Comparison of ENCODE assay signal across 21 cellular contexts in the genomic region with DNA sequence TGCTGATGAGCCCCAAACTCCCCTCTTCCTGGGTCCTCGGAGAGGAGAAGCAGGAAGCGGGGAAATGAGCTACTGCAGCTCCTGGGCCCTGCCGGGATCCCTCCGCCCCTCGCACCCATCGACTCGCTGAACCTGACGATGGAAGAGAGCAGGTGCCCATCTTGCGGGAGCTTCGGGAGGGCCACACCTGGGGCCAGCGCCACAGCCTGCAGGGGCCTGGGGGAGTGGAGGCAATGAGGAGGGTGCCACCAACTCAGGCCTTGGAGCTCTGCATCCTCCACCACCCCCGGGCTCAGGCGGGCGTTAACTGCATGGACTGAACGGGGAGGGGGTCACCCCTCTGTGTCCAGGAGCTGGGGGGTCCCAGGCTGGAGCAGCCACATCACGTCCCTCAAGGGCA. TPM values are rescaled to one million over a fixed set of nuclear protein-coding genes. Genes with fewer than 3 reads are reported as not detected.
DNase-seq lines count a peak whose midpoint lies in the region; ATAC-seq, FAIRE-seq and TF ChIP-seq lines count a peak whose summit lies in the region.
"Had no signal": no experiment of that assay in that cellular context is flagged by ENCODE, and none has a peak within 500 bp of the region (broad histone marks: within the 10 kb centered on the region; RNA-seq: fewer than 3 reads in every experiment).

No MANE protein-coding gene starts in this region.

- peaks cover 29% of the 10 kb centered on the region for H3K79me1 ChIP-seq in H1 (ENCODE audit: low read depth, low read length)

- no peak overlapping the region for H3K4me3 ChIP-seq in HepG2 (replicated peaks in 1 of 3; ENCODE audit: insufficient read depth in 1 of 3, low read depth in 2 of 3, low read length in 3 of 3)
- no peak overlapping the region for H3K4me3 ChIP-seq in right lobe of liver
- H3K4me3 ChIP-seq in H1 (ENCODE audit: extremely low read depth in 1 of 4, insufficient read depth in 2 of 4, low read depth in 3 of 4, low read length in 4 of 4), result no peak overlapping the region
- H3K4me3 ChIP-seq: GM23338, HAP-1 had no signal

- FAIRE-seq in HepG2 (lab: Jason Lieb, UNC) (no peak), H1 (lab: Jason Lieb, UNC) (no peak)
- FAIRE-seq: A204.1, G401.6, H54 had no signal

- no peak overlapping the region for H2BK5ac ChIP-seq in H1 (ENCODE audit: low read depth, low read length)

- DNase-seq in HepG2 (ENCODE audit: low spot score) (no peak), right lobe of liver (no peak), RWPE1 (ENCODE audit: low spot score) (no peak), H1 (ENCODE audit: low read depth in 1 of 2, low spot score in 2 of 2) (no peak), Kasumi-1 (lab: John Stamatoyannopoulos, UW) (no peak)
- DNase-seq in stimulated activated naive B cell treated with anti-CD40 and anti-IgM and Interleukin-4, amounts not matched to agents 10 μg/mL and 1 μg/mL and 100 μg/mL, for 72 hours, result no peak
- DNase-seq in activated CD8-positive, alpha-beta T cell treated with anti-CD3 and anti-CD28 coated beads for 36 hours, result no peak
- DNase-seq in stimulated activated CD4-positive, alpha-beta T cell treated with anti-CD3 and anti-CD28 coated beads, Interleukin-4, amount 100 ng/mL, for 4 hours, result no peak
- DNase-seq: C1 segment of cervical spinal cord; Calu3; CD4-positive, alpha-beta memory T cell; COR-L47; DND-41; HFFc6 had no signal

- no peak overlapping the region for H2BK15ac ChIP-seq in H1 (ENCODE audit: low read length)

- no TSS peak for BruUV-seq in HepG2 (replicated peaks; lab: Mats Ljungman, UMichigan)

- POLR2A ChIA-PET in HepG2 (lab: Yijun Ruan, JAX) (no interaction called here), RWPE1 (lab: Yijun Ruan, JAX; ENCODE audit: low non-redundant PET) (interaction anchor here (0.5 kb wide), 1 partner anchor 38 kb away, joined by 4 read pairs; no protein-coding TSS in a partner anchor), H1 (lab: Charles Lee; ENCODE audit: partially characterized antibody) (interaction anchor here (0.6 to 5.8 kb wide), 10 partner anchors 9 to 215 kb away, joined by 3 to 25 read pairs (median 4); no protein-coding TSS in a partner anchor)
- POLR2A ChIA-PET in activated CD8-positive, alpha-beta T cell treated with anti-CD3 and anti-CD28 coated beads for 36 hours (lab: Charles Lee), result interaction anchor here (1.3 kb wide), 1 partner anchor 9 kb away, joined by 5 read pairs; a partner anchor contains a TSS

- no peaks in the 10 kb centered on the region for H3K27me3 Mint-ChIP-seq in stimulated activated naive B cell treated with anti-CD40 and anti-IgM and Interleukin-4, amounts not matched to agents 10 μg/mL and 1 μg/mL and 100 μg/mL, for 72 hours
- H3K27me3 Mint-ChIP-seq in activated CD8-positive, alpha-beta T cell treated with anti-CD3 and anti-CD28 coated beads for 36 hours, result no peaks in the 10 kb centered on the region
- H3K27me3 Mint-ChIP-seq: B cell; CD4-positive, alpha-beta memory T cell had no signal

- H2AFZ ChIP-seq in HepG2 (ENCODE audit: low read length) (no peak overlapping the region), H1 (ENCODE audit: low read length) (no peak overlapping the region)
- H2AFZ ChIP-seq: GM23338 had no signal

- H2BK120ac ChIP-seq in H1 (replicated peaks; ENCODE audit: low read depth, low read length), result no peak overlapping the region

- CTCF ChIA-PET in HepG2 (lab: Yijun Ruan, JAX; ENCODE audit: low intra/inter-chr PET ratio, low total read pairs), result no interaction called here
- CTCF ChIA-PET in RWPE1 (lab: Yijun Ruan, JAX), result interaction anchor here (0.6 to 1.2 kb wide), 2 partner anchors 193 to 956 kb away, joined by 3 read pairs; no protein-coding TSS in a partner anchor
- CTCF ChIA-PET in H1 (lab: Charles Lee; ENCODE audit: partially characterized antibody), result interaction anchor here (1.0 to 1.8 kb wide), 3 partner anchors 12 to 124 kb away, joined by 3 to 6 read pairs (median 5); no protein-coding TSS in a partner anchor
- CTCF ChIA-PET in activated CD8-positive, alpha-beta T cell treated with anti-CD3 and anti-CD28 coated beads for 36 hours (lab: Charles Lee), result no interaction called here

- H3K79me2 ChIP-seq in HepG2 (ENCODE audit: insufficient read depth, low read length) (no peaks in the 10 kb centered on the region), H1 (ENCODE audit: control insufficient read depth in 1 of 2, insufficient read depth in 2 of 2, low read length in 2 of 2) (peaks cover 0 to 77% of the 10 kb centered on the region in 2 experiments; a peak in 3 of 4 replicates)

- no peak overlapping the region for H3K4me3 Mint-ChIP-seq in stimulated activated naive B cell treated with anti-CD40 and anti-IgM and Interleukin-4, amounts not matched to agents 10 μg/mL and 1 μg/mL and 100 μg/mL, for 72 hours
- no peak overlapping the region for H3K4me3 Mint-ChIP-seq in activated CD8-positive, alpha-beta T cell treated with anti-CD3 and anti-CD28 coated beads for 36 hours
- H3K4me3 Mint-ChIP-seq: B cell; CD4-positive, alpha-beta memory T cell; GM23338; HFFc6 had no signal

- no peak for TF ChIP-seq CTCF in HepG2 (CRISPR knock-in tag; IDR thresholded peaks at IDR 0.05)
- TF ChIP-seq CTCF in right lobe of liver (IDR thresholded peaks at IDR 0.05), result no peak
- TF ChIP-seq CTCF in RWPE1 (conservative IDR thresholded peaks at IDR 0.05; ENCODE audit: low read depth), result no peak
- no peak for TF ChIP-seq CTCF in H1 (IDR thresholded peaks at IDR 0.05; ENCODE audit: control extremely low read depth in 1 of 3, insufficient read depth in 1 of 3, low read depth in 1 of 3, low read length in 3 of 3)
- no peak for TF ChIP-seq CTCF in activated CD8-positive, alpha-beta T cell treated with anti-CD3 and anti-CD28 coated beads for 36 hours (IDR thresholded peaks at IDR 0.05)

- H3K4ac ChIP-seq in H1 (replicated peaks; ENCODE audit: insufficient read length, low read depth, low read length), result no peak overlapping the region

- 96% methylated on average over 15 of the region's 16 CpGs for WGBS in HepG2 (ENCODE audit: low lambda C conversion rate)
- 100% methylated on average over 2 of the region's 16 CpGs for WGBS in right lobe of liver (ENCODE audit: insufficient coverage, low coverage, low lambda C conversion rate, missing lambda C conversion rate)
- WGBS in H1 (ENCODE audit: extremely low coverage in 1 of 2, insufficient coverage in 1 of 2, insufficient read length in 1 of 2, insufficient replicate concordance in 2 of 2, low coverage in 1 of 2, low lambda C conversion rate in 2 of 2, missing lambda C conversion rate in 1 of 2), 2 experiments, result 95% methylated on average over 15 of the region's 16 CpGs; no CpG with 5 or more reads in 1 of the 2 experiments

- no peak overlapping the region for H3K18ac ChIP-seq in H1 (ENCODE audit: extremely low read depth, low read length)

- no peak overlapping the region for H4K5ac ChIP-seq in H1 (ENCODE audit: insufficient read length, low read depth, low read length)

- H3K4me1 Mint-ChIP-seq in stimulated activated naive B cell treated with anti-CD40 and anti-IgM and Interleukin-4, amounts not matched to agents 10 μg/mL and 1 μg/mL and 100 μg/mL, for 72 hours, result peaks cover 31 to 59% of the 10 kb centered on the region in 2 donors
- peaks cover 3% of the 10 kb centered on the region for H3K4me1 Mint-ChIP-seq in activated CD8-positive, alpha-beta T cell treated with anti-CD3 and anti-CD28 coated beads for 36 hours (ENCODE audit: low read depth)

- peak overlapping the region; percentile 60; the same call in 1 of the 2 replicates for H4K8ac ChIP-seq in H1 (ENCODE audit: extremely low read depth, insufficient read depth, low read length)

- intact Hi-C loops in HepG2 (cut with micrococcal nuclease; ENCODE audit: unreplicated experiment) (no loop called here), right lobe of liver (cut with DNase I) (no loop called here)
- intact Hi-C loops in activated CD8-positive, alpha-beta T cell treated with anti-CD3 and anti-CD28 coated beads for 36 hours (cut with micrococcal nuclease), result no loop called here

- no peak overlapping the region for H2BK20ac ChIP-seq in H1 (ENCODE audit: low read length)

- in situ Hi-C loops in HepG2 (cut with HindIII; ENCODE audit: extremely low pct_ligation_motif_present, low pct_unique_long_range_greater_than_20kb), result no loop called here

- H4K91ac ChIP-seq in H1 (replicated peaks; ENCODE audit: insufficient read length, low read length), result no peak overlapping the region

- TF ChIP-seq RAD21 in HepG2 (CRISPR knock-in tag; IDR thresholded peaks at IDR 0.05) (no peak), H1 (IDR thresholded peaks at IDR 0.05 in 1 of 2, conservative IDR thresholded peaks at IDR 0.05 in 1 of 2; ENCODE audit: low read depth in 2 of 2, low read length in 2 of 2) (no peak)

- TF ChIP-seq EP300 in HepG2 (IDR thresholded peaks at IDR 0.05; ENCODE audit: low read depth in 2 of 2, low read length in 2 of 2) (no peak), HepG2 (CRISPR knock-in tag; IDR thresholded peaks at IDR 0.05; ENCODE audit: borderline replicate concordance) (no peak), H1 (IDR thresholded peaks at IDR 0.05; ENCODE audit: borderline replicate concordance in 1 of 2, low read depth in 2 of 2, low read length in 2 of 2) (no peak)

- peaks cover 38 to 42% of the 10 kb centered on the region in 2 donors for H3K36me3 Mint-ChIP-seq in stimulated activated naive B cell treated with anti-CD40 and anti-IgM and Interleukin-4, amounts not matched to agents 10 μg/mL and 1 μg/mL and 100 μg/mL, for 72 hours
- H3K36me3 Mint-ChIP-seq in activated CD8-positive, alpha-beta T cell treated with anti-CD3 and anti-CD28 coated beads for 36 hours (ENCODE audit: low read depth), result peaks cover 20% of the 10 kb centered on the region

- H2AK5ac ChIP-seq in H1 (ENCODE audit: low read depth, low read length), result no peak overlapping the region

- no peaks in the 10 kb centered on the region for H3K9me3 Mint-ChIP-seq in stimulated activated naive B cell treated with anti-CD40 and anti-IgM and Interleukin-4, amounts not matched to agents 10 μg/mL and 1 μg/mL and 100 μg/mL, for 72 hours
- no peaks in the 10 kb centered on the region for H3K9me3 Mint-ChIP-seq in activated CD8-positive, alpha-beta T cell treated with anti-CD3 and anti-CD28 coated beads for 36 hours
- H3K9me3 Mint-ChIP-seq: CD4-positive, alpha-beta memory T cell; GM23338; HFFc6 had no signal

- ATAC-seq in HepG2 (no peak), right lobe of liver (no peak)
- no peak for ATAC-seq in stimulated activated naive B cell treated with anti-CD40 and anti-IgM and Interleukin-4, amounts not matched to agents 10 μg/mL and 1 μg/mL and 100 μg/mL, for 72 hours (replicated peaks)
- ATAC-seq in activated CD8-positive, alpha-beta T cell treated with anti-CD3 and anti-CD28 coated beads for 36 hours, result no peak
- ATAC-seq: GM23338 had no signal

- H3K27ac Mint-ChIP-seq in stimulated activated naive B cell treated with anti-CD40 and anti-IgM and Interleukin-4, amounts not matched to agents 10 μg/mL and 1 μg/mL and 100 μg/mL, for 72 hours, result peak overlapping the region; percentile 71
- H3K27ac Mint-ChIP-seq in activated CD8-positive, alpha-beta T cell treated with anti-CD3 and anti-CD28 coated beads for 36 hours, result no peak overlapping the region
- H3K27ac Mint-ChIP-seq: B cell; CD4-positive, alpha-beta memory T cell; GM23338; HFFc6 had no signal

- TF ChIP-seq POLR2A in HepG2 (IDR thresholded peaks at IDR 0.05; ENCODE audit: insufficient read depth in 1 of 2, low read depth in 2 of 2, low read length in 2 of 2) (no peak), right lobe of liver (IDR thresholded peaks at IDR 0.05) (no peak), H1 (IDR thresholded peaks at IDR 0.05; ENCODE audit: control extremely low read depth in 1 of 2, low read depth in 2 of 2, low read length in 2 of 2) (no peak)

- H3K14ac ChIP-seq in H1 (ENCODE audit: insufficient read length), result no peak overlapping the region

- H2BK12ac ChIP-seq in H1 (ENCODE audit: low read depth, low read length), result no peak overlapping the region

- H3K27ac ChIP-seq in HepG2 (ENCODE audit: extremely low read length, insufficient read depth, low read length), result no peak overlapping the region
- no peak overlapping the region for H3K27ac ChIP-seq in right lobe of liver
- H3K27ac ChIP-seq in RWPE1, result peak overlapping the region; percentile 37
- H3K27ac ChIP-seq in H1 (ENCODE audit: low read depth, low read length), result no peak overlapping the region
- H3K27ac ChIP-seq: 22Rv1 had no signal

- H4K20me1 ChIP-seq in HepG2 (ENCODE audit: insufficient read depth, low read length) (no peaks in the 10 kb centered on the region), H1 (replicated peaks in 1 of 2; ENCODE audit: control insufficient read depth in 1 of 2, insufficient read depth in 2 of 2, low read length in 2 of 2) (peaks cover 29 to 32% of the 10 kb centered on the region in 2 experiments)

- H3K4me1 ChIP-seq in HepG2 (ENCODE audit: insufficient read depth, low read length) (no peaks in the 10 kb centered on the region), right lobe of liver (no peaks in the 10 kb centered on the region), H1 (replicated peaks in 1 of 4; ENCODE audit: control insufficient read depth in 3 of 4, insufficient read depth in 4 of 4, low read length in 3 of 4) (peaks cover 0 to 14% (median 0%) of the 10 kb centered on the region in 4 experiments; a peak in 4 of 7 replicates)
- H3K4me1 ChIP-seq: HAP-1 had no signal

- no peaks in the 10 kb centered on the region for H3K23me2 ChIP-seq in H1 (ENCODE audit: low read depth, low read length)

- H3K4me2 ChIP-seq in HepG2 (ENCODE audit: low read depth, low read length), result no peak overlapping the region
- H3K4me2 ChIP-seq in H1 (ENCODE audit: insufficient read depth in 1 of 2, low read depth in 2 of 2, low read length in 2 of 2), result no peak overlapping the region
- H3K4me2 ChIP-seq: GM23338 had no signal

- no peak overlapping the region for H3K23ac ChIP-seq in H1 (ENCODE audit: insufficient read length)

- no peak overlapping the region for H3K9ac ChIP-seq in HepG2 (ENCODE audit: insufficient read depth, low read depth, low read length)
- H3K9ac ChIP-seq in H1 (replicated peaks in 1 of 4; ENCODE audit: extremely low read depth in 1 of 4, low read depth in 3 of 4, low read length in 3 of 4), result no peak overlapping the region

- H3K9me3 ChIP-seq in HepG2 (ENCODE audit: low read length), result no peaks in the 10 kb centered on the region
- no peaks in the 10 kb centered on the region for H3K9me3 ChIP-seq in right lobe of liver
- no peaks in the 10 kb centered on the region for H3K9me3 ChIP-seq in H1 (ENCODE audit: insufficient read depth in 2 of 2, low read depth in 1 of 2, low read length in 1 of 2)
- H3K9me3 ChIP-seq: HAP-1 had no signal

- H3K36me3 ChIP-seq in HepG2 (replicated peaks in 1 of 2; ENCODE audit: control insufficient read depth in 1 of 2, insufficient read depth in 2 of 2, low read length in 2 of 2), result peaks cover 5 to 45% of the 10 kb centered on the region in 2 experiments; a peak in 4 of 5 replicates
- no peaks in the 10 kb centered on the region for H3K36me3 ChIP-seq in right lobe of liver
- peaks cover 18 to 86% (median 58%) of the 10 kb centered on the region in 4 experiments for H3K36me3 ChIP-seq in H1 (ENCODE audit: control insufficient read depth in 2 of 4, insufficient read depth in 4 of 4, low read length in 3 of 4)

- H3K27me3 ChIP-seq in HepG2 (ENCODE audit: control insufficient read depth in 1 of 2, insufficient read depth in 2 of 2, low read length in 2 of 2) (no peaks in the 10 kb centered on the region), right lobe of liver (no peaks in the 10 kb centered on the region), H1 (replicated peaks in 1 of 4; ENCODE audit: control insufficient read depth in 3 of 4, extremely low read depth in 1 of 4, insufficient read depth in 3 of 4, low read length in 3 of 4) (no peaks in the 10 kb centered on the region)

- H3K56ac ChIP-seq in H1 (replicated peaks; ENCODE audit: insufficient read length, low read depth, low read length), result no peak overlapping the region

RNA-seq across cellular contexts. Expression of a gene that starts 8.3 kb away (rescaled TPM):
- 38.0 and 53.2 TPM in 2 replicates for total RNA-seq in HepG2 (2016; rRNA removed; fragmentation: Illumina TruSeq; extraction: Trizol)
- 24.5 and 28.5 TPM in 2 replicates for total RNA-seq in HepG2 (2016; cell fraction: cytosol; rRNA removed; fragmentation: Illumina TruSeq; extraction: Trizol; ENCODE audit: low read depth)
- 29.0 and 50.0 TPM in 2 replicates for total RNA-seq in HepG2 (2016; cell fraction: insoluble cytoplasmic fraction; rRNA removed; fragmentation: Illumina TruSeq; extraction: Trizol)
- total RNA-seq in HepG2 (2016; cell fraction: membrane; rRNA removed; fragmentation: Illumina TruSeq; extraction: Trizol), result 81.6 and 83.0 TPM in 2 replicates
- 28.3 and 35.7 TPM in 2 replicates for total RNA-seq in HepG2 (2016; cell fraction: nucleus; rRNA removed; fragmentation: Illumina TruSeq; extraction: Trizol)
- 51.4 and 52.0 TPM in 2 replicates for polyA plus RNA-seq in HepG2 (2011; rRNA removed)
- 39.6 and 81.0 TPM in 2 replicates for polyA plus RNA-seq in HepG2 (2011; cell fraction: cytosol; rRNA removed)
- 168 and 260 TPM in 2 replicates for polyA plus RNA-seq in HepG2 (2011; cell fraction: nucleus; rRNA removed)
- polyA plus RNA-seq in HepG2 (2012), result 51.8 and 53.9 TPM in 2 replicates
- polyA plus RNA-seq in HepG2 (2016; cell fraction: cytosol; fragmentation: Illumina TruSeq; extraction: Trizol; ENCODE audit: low read depth), result 65.0 and 68.6 TPM in 2 replicates
- 77.8 and 91.9 TPM in 2 replicates for polyA plus RNA-seq in HepG2 (2016; cell fraction: insoluble cytoplasmic fraction; fragmentation: Illumina TruSeq; extraction: Trizol; ENCODE audit: low read depth)
- 123 and 140 TPM in 2 replicates for polyA plus RNA-seq in HepG2 (2016; cell fraction: membrane; fragmentation: Illumina TruSeq; extraction: Trizol; ENCODE audit: low read depth)
- polyA plus RNA-seq in HepG2 (2016; cell fraction: nucleus; fragmentation: Illumina TruSeq; extraction: Trizol; ENCODE audit: insufficient read depth, low read depth), result 119 and 120 TPM in 2 replicates
- 55.1 and 105 TPM in 2 replicates for polyA minus RNA-seq in HepG2 (2011; rRNA and poly(A)+ RNA removed; ENCODE audit: low replicate concordance)
- polyA minus RNA-seq in HepG2 (2011; cell fraction: cytosol; rRNA and poly(A)+ RNA removed), result 44.3 and 47.1 TPM in 2 replicates
- 17.8 and 22.5 TPM in 2 replicates for polyA minus RNA-seq in HepG2 (2011; cell fraction: nucleus; rRNA and poly(A)+ RNA removed)
- 10 to 100 TPM; 11.0 to 30.1 (median 15.9) TPM for total RNA-seq in right lobe of liver
- 340 and 348 TPM in 2 replicates for total RNA-seq in H1 (2021; fragmentation: NEBNext Ultra II Directional; extraction: Animal tissue kit (Norgen Biotek cat#: 25700))
- 241 and 471 TPM in 2 replicates for polyA plus RNA-seq in H1 (2011; rRNA removed)
- polyA plus RNA-seq in H1 (2011; cell fraction: cytosol; rRNA removed), result 271 TPM
- polyA plus RNA-seq in H1 (2011; cell fraction: nucleus; rRNA removed), result 468 TPM
- polyA plus RNA-seq in H1 (2012, experiment 1 of 2), result 258 to 276 TPM (median 262 TPM) in 4 replicates
- polyA plus RNA-seq in H1 (2012, experiment 2 of 2), result 216 TPM
- 188 TPM for polyA plus RNA-seq in H1 (2013, experiment 1 of 2)
- polyA plus RNA-seq in H1 (2013, experiment 2 of 2), result 190 TPM
- 47.7 and 78.0 TPM in 2 replicates for polyA minus RNA-seq in H1 (2011; rRNA and poly(A)+ RNA removed)
- 232 TPM for polyA minus RNA-seq in H1 (2011; cell fraction: cytosol; rRNA and poly(A)+ RNA removed)
- 124 TPM for polyA minus RNA-seq in H1 (2011; cell fraction: nucleus; rRNA and poly(A)+ RNA removed)
- 100 to 1,000 TPM; 124 to 126 TPM for total RNA-seq in activated CD8-positive, alpha-beta T cell treated with anti-CD3 and anti-CD28 coated beads for 36 hours

RNA-seq across cellular contexts. Expression of a gene that starts 38.8 kb away (rescaled TPM):
- total RNA-seq in HepG2 (2016; rRNA removed; fragmentation: Illumina TruSeq; extraction: Trizol) (214 and 216 TPM in 2 replicates), right lobe of liver (100 to 1,000 TPM in 4 of 6 experiments, 10 to 100 TPM in 2; 59.6 to 202 (median 172) TPM)
- total RNA-seq in HepG2 (2016; cell fraction: cytosol; rRNA removed; fragmentation: Illumina TruSeq; extraction: Trizol; ENCODE audit: low read depth), result 181 and 320 TPM in 2 replicates
- 205 and 210 TPM in 2 replicates for total RNA-seq in HepG2 (2016; cell fraction: insoluble cytoplasmic fraction; rRNA removed; fragmentation: Illumina TruSeq; extraction: Trizol)
- total RNA-seq in HepG2 (2016; cell fraction: membrane; rRNA removed; fragmentation: Illumina TruSeq; extraction: Trizol), result 252 and 309 TPM in 2 replicates
- total RNA-seq in HepG2 (2016; cell fraction: nucleus; rRNA removed; fragmentation: Illumina TruSeq; extraction: Trizol), result 63.8 and 65.4 TPM in 2 replicates
- polyA plus RNA-seq in HepG2 (2011; rRNA removed) (111 and 125 TPM in 2 replicates), H1 (2011; rRNA removed) (171 and 209 TPM in 2 replicates)
- 81.4 and 152 TPM in 2 replicates for polyA plus RNA-seq in HepG2 (2011; cell fraction: cytosol; rRNA removed)
- 46.6 and 47.9 TPM in 2 replicates for polyA plus RNA-seq in HepG2 (2011; cell fraction: nucleus; rRNA removed)
- 92.9 and 123 TPM in 2 replicates for polyA plus RNA-seq in HepG2 (2012)
- 249 and 487 TPM in 2 replicates for polyA plus RNA-seq in HepG2 (2016; cell fraction: cytosol; fragmentation: Illumina TruSeq; extraction: Trizol; ENCODE audit: low read depth)
- polyA plus RNA-seq in HepG2 (2016; cell fraction: insoluble cytoplasmic fraction; fragmentation: Illumina TruSeq; extraction: Trizol; ENCODE audit: low read depth), result 158 and 171 TPM in 2 replicates
- polyA plus RNA-seq in HepG2 (2016; cell fraction: membrane; fragmentation: Illumina TruSeq; extraction: Trizol; ENCODE audit: low read depth), result 210 and 295 TPM in 2 replicates
- polyA plus RNA-seq in HepG2 (2016; cell fraction: nucleus; fragmentation: Illumina TruSeq; extraction: Trizol; ENCODE audit: insufficient read depth, low read depth), result 98.1 and 120 TPM in 2 replicates
- 32.9 and 62.2 TPM in 2 replicates for polyA minus RNA-seq in HepG2 (2011; rRNA and poly(A)+ RNA removed; ENCODE audit: low replicate concordance)
- polyA minus RNA-seq in HepG2 (2011; cell fraction: cytosol; rRNA and poly(A)+ RNA removed), result 12.7 and 18.7 TPM in 2 replicates
- polyA minus RNA-seq in HepG2 (2011; cell fraction: nucleus; rRNA and poly(A)+ RNA removed), result 15.9 and 18.2 TPM in 2 replicates
- 162 and 179 TPM in 2 replicates for total RNA-seq in H1 (2021; fragmentation: NEBNext Ultra II Directional; extraction: Animal tissue kit (Norgen Biotek cat#: 25700))
- 116 TPM for polyA plus RNA-seq in H1 (2011; cell fraction: cytosol; rRNA removed)
- polyA plus RNA-seq in H1 (2011; cell fraction: nucleus; rRNA removed), result 97.6 TPM
- 113 to 194 TPM (median 144 TPM) in 4 replicates for polyA plus RNA-seq in H1 (2012, experiment 1 of 2)
- 120 TPM for polyA plus RNA-seq in H1 (2012, experiment 2 of 2)
- polyA plus RNA-seq in H1 (2013, experiment 1 of 2), result 158 TPM
- polyA plus RNA-seq in H1 (2013, experiment 2 of 2), result 164 TPM
- 30.3 and 34.7 TPM in 2 replicates for polyA minus RNA-seq in H1 (2011; rRNA and poly(A)+ RNA removed)
- 19.2 TPM for polyA minus RNA-seq in H1 (2011; cell fraction: cytosol; rRNA and poly(A)+ RNA removed)
- polyA minus RNA-seq in H1 (2011; cell fraction: nucleus; rRNA and poly(A)+ RNA removed), result 33.2 TPM
- total RNA-seq in activated CD8-positive, alpha-beta T cell treated with anti-CD3 and anti-CD28 coated beads for 36 hours, result 100 to 1,000 TPM; 231 TPM

RNA-seq across cellular contexts. Expression of a gene that starts 51.4 kb away (rescaled TPM):
- total RNA-seq in HepG2 (2016; rRNA removed; fragmentation: Illumina TruSeq; extraction: Trizol) (58.9 and 76.9 TPM in 2 replicates), right lobe of liver (10 to 100 TPM; 27.3 to 72.1 (median 30.1) TPM)
- total RNA-seq in HepG2 (2016; cell fraction: cytosol; rRNA removed; fragmentation: Illumina TruSeq; extraction: Trizol; ENCODE audit: low read depth), result 18.4 and 19.5 TPM in 2 replicates
- 59.4 and 81.3 TPM in 2 replicates for total RNA-seq in HepG2 (2016; cell fraction: insoluble cytoplasmic fraction; rRNA removed; fragmentation: Illumina TruSeq; extraction: Trizol)
- total RNA-seq in HepG2 (2016; cell fraction: membrane; rRNA removed; fragmentation: Illumina TruSeq; extraction: Trizol), result 58.1 and 59.8 TPM in 2 replicates
- total RNA-seq in HepG2 (2016; cell fraction: nucleus; rRNA removed; fragmentation: Illumina TruSeq; extraction: Trizol), result 37.4 and 41.1 TPM in 2 replicates
- polyA plus RNA-seq in HepG2 (2011; rRNA removed) (21.2 and 32.4 TPM in 2 replicates), H1 (2011; rRNA removed) (88.2 and 113 TPM in 2 replicates)
- polyA plus RNA-seq in HepG2 (2011; cell fraction: cytosol; rRNA removed), result 25.5 and 43.1 TPM in 2 replicates
- 88.4 and 96.9 TPM in 2 replicates for polyA plus RNA-seq in HepG2 (2011; cell fraction: nucleus; rRNA removed)
- 21.4 and 34.5 TPM in 2 replicates for polyA plus RNA-seq in HepG2 (2012)
- polyA plus RNA-seq in HepG2 (2016; cell fraction: cytosol; fragmentation: Illumina TruSeq; extraction: Trizol; ENCODE audit: low read depth), result 19.9 and 20.7 TPM in 2 replicates
- polyA plus RNA-seq in HepG2 (2016; cell fraction: insoluble cytoplasmic fraction; fragmentation: Illumina TruSeq; extraction: Trizol; ENCODE audit: low read depth), result 57.2 and 62.2 TPM in 2 replicates
- 39.6 and 43.3 TPM in 2 replicates for polyA plus RNA-seq in HepG2 (2016; cell fraction: membrane; fragmentation: Illumina TruSeq; extraction: Trizol; ENCODE audit: low read depth)
- polyA plus RNA-seq in HepG2 (2016; cell fraction: nucleus; fragmentation: Illumina TruSeq; extraction: Trizol; ENCODE audit: insufficient read depth, low read depth), result 100 and 109 TPM in 2 replicates
- polyA minus RNA-seq in HepG2 (2011; rRNA and poly(A)+ RNA removed; ENCODE audit: low replicate concordance), result 65.5 and 79.2 TPM in 2 replicates
- polyA minus RNA-seq in HepG2 (2011; cell fraction: cytosol; rRNA and poly(A)+ RNA removed), result 29.4 and 32.5 TPM in 2 replicates
- 20.1 and 22.0 TPM in 2 replicates for polyA minus RNA-seq in HepG2 (2011; cell fraction: nucleus; rRNA and poly(A)+ RNA removed)
- 110 and 115 TPM in 2 replicates for total RNA-seq in H1 (2021; fragmentation: NEBNext Ultra II Directional; extraction: Animal tissue kit (Norgen Biotek cat#: 25700))
- polyA plus RNA-seq in H1 (2011; cell fraction: cytosol; rRNA removed), result 88.4 TPM
- 124 TPM for polyA plus RNA-seq in H1 (2011; cell fraction: nucleus; rRNA removed)
- 35.0 to 76.4 TPM (median 70.7 TPM) in 4 replicates for polyA plus RNA-seq in H1 (2012, experiment 1 of 2)
- polyA plus RNA-seq in H1 (2012, experiment 2 of 2), result 53.8 TPM
- polyA plus RNA-seq in H1 (2013, experiment 1 of 2), result 51.4 TPM
- 49.4 TPM for polyA plus RNA-seq in H1 (2013, experiment 2 of 2)
- 30.3 and 32.3 TPM in 2 replicates for polyA minus RNA-seq in H1 (2011; rRNA and poly(A)+ RNA removed)
- 61.4 TPM for polyA minus RNA-seq in H1 (2011; cell fraction: cytosol; rRNA and poly(A)+ RNA removed)
- 52.8 TPM for polyA minus RNA-seq in H1 (2011; cell fraction: nucleus; rRNA and poly(A)+ RNA removed)
- total RNA-seq in activated CD8-positive, alpha-beta T cell treated with anti-CD3 and anti-CD28 coated beads for 36 hours, result 10 to 100 TPM; 87.8 to 92.5 TPM

Comparison
In these comparisons a context has a peak if more than half of its experiments do, and no peak if none do; other contexts are left out.
1. CTCF ChIA-PET loops: an anchor here in RWPE1 (0.6 to 1.2 kb wide) and H1 (1.0 to 1.8 kb wide); none called in HepG2 and activated CD8-positive, alpha-beta T cell treated with anti-CD3 and anti-CD28 coated beads for 36 hours.